ENCODE assay signal across 24 cellular contexts in genomic region chr9:16152276-16153065, GRCh38.
DNase-seq lines count a peak whose midpoint lies in the region; ATAC-seq lines count a peak whose summit lies in the region.
"Had no signal": no experiment of that assay in that cellular context is flagged by ENCODE, and none has a peak within 500 bp of the region (broad histone marks: within the 10 kb centered on the region; RNA-seq: fewer than 3 reads in every experiment).

No MANE protein-coding gene starts in this region.

- H3K36me3 ChIP-seq in SJCRH30 (no peaks in the 10 kb centered on the region), muscle layer of colon (ENCODE audit: insufficient read depth, low read length) (no peaks in the 10 kb centered on the region), stomach smooth muscle (ENCODE audit: control insufficient read depth in 2 of 2, insufficient read depth in 2 of 2, low read length in 2 of 2) (no peaks in the 10 kb centered on the region)
- H3K36me3 ChIP-seq: heart left ventricle, pancreas had no signal

- ATAC-seq in GM18517 (IDR thresholded peaks at IDR 0.05; ENCODE audit: unreplicated experiment) (no peak), HG02981 (IDR thresholded peaks at IDR 0.05; ENCODE audit: unreplicated experiment) (no peak)
- ATAC-seq: activated T-helper 17 cell treated with anti-CD3 and anti-CD28 coated beads, Interleukin-2, amount 50 U/mL, for 72 hours; heart left ventricle; pancreas; right cardiac atrium; stimulated activated naive B cell treated with anti-CD40 and anti-IgM and Interleukin-4, amounts not matched to agents 10 μg/mL and 1 μg/mL and 100 μg/mL, for 72 hours had no signal

- H3K4me1 ChIP-seq in SJCRH30, result peaks cover 24% of the 10 kb centered on the region
- peaks cover 32% of the 10 kb centered on the region for H3K4me1 ChIP-seq in muscle layer of colon (ENCODE audit: insufficient read depth, low read length)
- H3K4me1 ChIP-seq in stomach smooth muscle (ENCODE audit: control insufficient read depth, insufficient read depth, low read length), result peaks cover 38% of the 10 kb centered on the region
- H3K4me1 ChIP-seq: testis had no signal

- H3K9ac ChIP-seq in muscle layer of colon (ENCODE audit: low read length) (no peak overlapping the region), stomach smooth muscle (ENCODE audit: low read length in 2 of 2) (no peak overlapping the region)

- peak overlapping the region; percentile 79 for H3K27ac ChIP-seq in SJCRH30
- H3K27ac ChIP-seq in muscle layer of colon (ENCODE audit: low read depth, low read length), result peak overlapping the region; percentile 46
- H3K27ac ChIP-seq in stomach smooth muscle (ENCODE audit: low read length), result peak overlapping the region; percentile 73
- H3K27ac ChIP-seq: pancreas, testis had no signal

- DNase-seq in NCI-H345 (lab: John Stamatoyannopoulos, UW) (peak; percentile 79), SJCRH30 (peak; percentile 80 to 87), cortex of kidney (lab: John Stamatoyannopoulos, UW) (no peak)
- DNase-seq: activated B cell treated with CpG ODN at 0.5 μM for 24 hours; activated CD4-positive, alpha-beta memory T cell treated with anti-CD3 and anti-CD28 coated beads for 36 hours; activated CD8-positive, alpha-beta memory T cell treated with anti-CD3 and anti-CD28 coated beads, Interleukin-2, amount 50 U/mL, for 48 hours; central memory CD4-positive, alpha-beta T cell; heart left ventricle; mammary epithelial cell; naive B cell; NCI-H1048; NCI-H2081 treated with DMSO at 0.1 percent for 48 hours; pancreas; right cardiac atrium; SHP77; stimulated activated CD4-positive, alpha-beta T cell treated with anti-CD3 and anti-CD28 coated beads, Interleukin-12 subunit alpha, Interleukin-12 subunit beta, amount 100 ng/mL, for 4 hours; stimulated activated CD4-positive, alpha-beta T cell treated with anti-CD3 and anti-CD28 coated beads, Interleukin-4, amount 100 ng/mL, for 24 hours; stimulated activated naive B cell treated with anti-CD40 and anti-IgM and Interleukin-4, amounts not matched to agents 10 μg/mL and 1 μg/mL and 100 μg/mL, for 72 hours; testis had no signal

- H3K4me3 ChIP-seq in SJCRH30 (peak overlapping the region; percentile 12), muscle layer of colon (ENCODE audit: low read depth in 1 of 2, low read length in 2 of 2) (no peak overlapping the region), stomach smooth muscle (ENCODE audit: low read length in 2 of 2) (no peak overlapping the region)
- H3K4me3 ChIP-seq: heart left ventricle, pancreas, testis had no signal

- H3K27me3 ChIP-seq in SJCRH30, result no peaks in the 10 kb centered on the region
- H3K27me3 ChIP-seq in muscle layer of colon (ENCODE audit: control insufficient read depth in 1 of 2, insufficient read depth in 2 of 2, low read length in 2 of 2), result no peaks in the 10 kb centered on the region
- H3K27me3 ChIP-seq in stomach smooth muscle (ENCODE audit: control insufficient read depth in 1 of 2, insufficient read depth in 2 of 2, low read length in 2 of 2), result no peaks in the 10 kb centered on the region
- H3K27me3 ChIP-seq: pancreas, testis had no signal

- H3K9me3 ChIP-seq in SJCRH30 (replicated peaks), result no peaks in the 10 kb centered on the region
- H3K9me3 ChIP-seq in muscle layer of colon (ENCODE audit: low read length), result no peaks in the 10 kb centered on the region
- H3K9me3 ChIP-seq in stomach smooth muscle (ENCODE audit: control insufficient read depth in 2 of 2, low read length in 2 of 2), result no peaks in the 10 kb centered on the region
- H3K9me3 ChIP-seq: pancreas, testis had no signal
